In the genomic region with DNA sequence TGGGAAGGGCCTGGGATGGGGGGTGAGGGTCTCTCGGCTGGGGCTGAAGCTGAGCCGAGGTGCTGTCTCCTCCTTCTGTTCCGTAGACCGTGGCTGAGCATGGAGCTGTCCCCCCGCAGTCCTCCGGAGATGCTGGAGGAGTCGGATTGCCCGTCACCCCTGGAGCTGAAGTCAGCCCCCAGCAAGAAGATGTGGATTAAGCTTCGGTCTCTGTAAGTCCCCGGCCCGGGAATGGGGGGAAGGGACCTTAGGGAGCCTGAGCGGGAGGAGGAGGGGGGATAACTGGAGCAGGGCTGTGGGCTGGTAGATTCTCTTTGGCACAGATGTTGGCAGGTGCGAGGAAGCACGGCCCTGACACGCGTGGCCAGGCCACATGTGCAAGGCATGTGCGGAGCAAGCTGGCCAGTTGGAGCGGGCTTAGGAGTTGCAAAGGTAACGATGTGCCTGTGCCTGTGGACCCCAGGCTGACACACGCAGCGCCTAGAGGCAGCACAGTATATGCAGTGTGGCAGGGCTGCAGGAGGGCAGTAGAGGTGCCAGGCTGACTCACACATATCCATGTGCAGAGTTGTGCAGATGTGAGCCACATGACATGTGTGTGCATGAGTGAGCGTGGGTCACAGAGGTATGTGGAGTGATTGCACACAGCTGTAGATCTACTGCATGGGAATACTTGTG, we compare ENCODE assay signal across 9 cellular contexts. TPM values are rescaled to one million over a fixed set of nuclear protein-coding genes. Genes with fewer than 3 reads are reported as not detected.
A peak's percentile ranks its signal among the peaks of the same experiment; 100 is the strongest.
DNase-seq lines count a peak whose midpoint lies in the region; TF ChIP-seq lines count a peak whose summit lies in the region.
"Had no signal": no experiment of that assay in that cellular context is flagged by ENCODE, and none has a peak within 500 bp of the region (broad histone marks: within the 10 kb centered on the region; RNA-seq: fewer than 3 reads in every experiment).

No MANE protein-coding gene starts in this region.

- no peak overlapping the region for H3K27ac ChIP-seq in ACC112 (ENCODE audit: low read depth, low read length)
- no peak overlapping the region for H3K27ac ChIP-seq in adrenal gland

- H3K36me3 ChIP-seq in ACC112 (ENCODE audit: insufficient read depth, low read length), result no peaks in the 10 kb centered on the region
- no peaks in the 10 kb centered on the region for H3K36me3 ChIP-seq in adrenal gland (replicated peaks in 1 of 2)

- WGBS in adrenal gland, 4 donors, result 2 to 9% (median 6%) methylated on average over 15 to 22 of the region's 22 CpGs

- no peaks in the 10 kb centered on the region for H3K9me3 Mint-ChIP-seq in progenitor cell of endocrine pancreas (ENCODE audit: low read depth)

- no peak for TF ChIP-seq CTCF in fibroblast of the aortic adventitia (IDR thresholded peaks at IDR 0.05; ENCODE audit: insufficient read depth, low read length)
- no peak for TF ChIP-seq CTCF in progenitor cell of endocrine pancreas (IDR thresholded peaks at IDR 0.05; ENCODE audit: unreplicated experiment)
- TF ChIP-seq CTCF in adrenal gland (IDR thresholded peaks at IDR 0.05), result no peak

- H3K9me3 ChIP-seq in adrenal gland (replicated peaks in 1 of 3), result no peaks in the 10 kb centered on the region

- DNase-seq in HCEC 1CT (peak; percentile 15), fibroblast of the aortic adventitia (ENCODE audit: low read depth) (no peak), progenitor cell of endocrine pancreas (ENCODE audit: low spot score, unreplicated experiment) (no peak), NCI-H2171 (lab: John Stamatoyannopoulos, UW) (no peak), adrenal gland (no peak), NCI-H526 (lab: John Stamatoyannopoulos, UW) (no peak)
- DNase-seq in activated CD8-positive, alpha-beta memory T cell treated with anti-CD3 and anti-CD28 coated beads for 24 hours, result peak; percentile 74

- H3K27ac Mint-ChIP-seq in progenitor cell of endocrine pancreas, result peak overlapping the region; percentile 33

- H3K4me3 ChIP-seq in ACC112 (ENCODE audit: low read depth, low read length), result peak overlapping the region; percentile 69
- peak overlapping the region; percentile 33 for H3K4me3 ChIP-seq in fibroblast of the aortic adventitia (ENCODE audit: low read depth, low read length)
- H3K4me3 ChIP-seq in adrenal gland, result peak overlapping the region in 1 of 4 donors; percentile 38

- peaks cover 36% of the 10 kb centered on the region for H3K27me3 Mint-ChIP-seq in progenitor cell of endocrine pancreas

- H3K4me3 Mint-ChIP-seq in progenitor cell of endocrine pancreas (ENCODE audit: low read depth), result peak overlapping the region; percentile 73

- H2AFZ ChIP-seq in ACC112 (ENCODE audit: low read length, unreplicated experiment), result no peak overlapping the region

- H3K79me2 ChIP-seq in ACC112 (ENCODE audit: control insufficient read depth, insufficient read depth, low read length, unreplicated experiment), result no peaks in the 10 kb centered on the region

- no peak for TF ChIP-seq POLR2A in adrenal gland (IDR thresholded peaks at IDR 0.05)

- no peaks in the 10 kb centered on the region for H3K36me3 Mint-ChIP-seq in progenitor cell of endocrine pancreas (ENCODE audit: insufficient read depth)

- H3K4me1 ChIP-seq in ACC112 (ENCODE audit: control insufficient read depth, insufficient read depth, low read length, unreplicated experiment), result peaks cover 7% of the 10 kb centered on the region
- peaks cover 4 to 11% of the 10 kb centered on the region in 2 donors for H3K4me1 ChIP-seq in adrenal gland (replicated peaks in 1 of 2)

- H3K27me3 ChIP-seq in ACC112 (ENCODE audit: insufficient read depth, low read length) (peaks cover 99% of the 10 kb centered on the region), adrenal gland (peaks cover 11% of the 10 kb centered on the region)

- intact Hi-C loops in adrenal gland (cut with DNase I), result no loop called here

- peaks cover 6% of the 10 kb centered on the region for H3K4me1 Mint-ChIP-seq in progenitor cell of endocrine pancreas (ENCODE audit: low read depth)

RNA-seq across cellular contexts. Expression of a gene that starts 0.5 kb away (rescaled TPM):
- total RNA-seq in fibroblast of the aortic adventitia (ENCODE audit: low replicate concordance) (2.0 TPM in 1 of 2 replicates, not detected in the other), progenitor cell of endocrine pancreas (0.71 and 0.81 TPM in 2 replicates), adrenal gland (1 to 10 TPM in 7 of 8 donors, under 1 TPM in 1; 0.85 to 9.2 (median 5.3) TPM)
- 1 to 10 TPM; 3.6 to 9.8 (median 9.4) TPM for polyA plus RNA-seq in adrenal gland
- total RNA-seq: glomerular endothelial cell had no signal

RNA-seq across cellular contexts. Expression of a gene that starts 38.5 kb away (rescaled TPM):
- total RNA-seq in fibroblast of the aortic adventitia (ENCODE audit: low replicate concordance) (not detected in 2 replicates), progenitor cell of endocrine pancreas (22.1 and 22.3 TPM in 2 replicates), adrenal gland (1 to 10 TPM in 3 of 8 donors, under 1 TPM in 4, not detected in 1; 0.14 to 3.1 (median 0.78) TPM)
- 10 to 100 TPM in 1 of 3 donors, 1 to 10 TPM in 1, under 1 TPM in 1; 0.75 to 32.5 (median 1.6) TPM for polyA plus RNA-seq in adrenal gland
- total RNA-seq: glomerular endothelial cell had no signal

RNA-seq across cellular contexts. Expression of a gene that starts 52.4 kb away (rescaled TPM):
- not detected in 2 replicates for total RNA-seq in fibroblast of the aortic adventitia (ENCODE audit: low replicate concordance)
- not detected in 2 replicates for total RNA-seq in progenitor cell of endocrine pancreas
- 10 to 100 TPM; 10.1 to 61.4 (median 32.4) TPM for total RNA-seq in adrenal gland
- polyA plus RNA-seq in adrenal gland, result 10 to 100 TPM in 1 of 3 donors, 1 to 10 TPM in 2; 5.2 to 11.8 (median 6.8) TPM
- total RNA-seq: glomerular endothelial cell had no signal

Comparison
In these comparisons a context has a peak if more than half of its experiments do, and no peak if none do; other contexts are left out.
1. DNase-seq: peak in HCEC 1CT (single experiment) and activated CD8-positive, alpha-beta memory T cell treated with anti-CD3 and anti-CD28 coated beads for 24 hours (single experiment); none in fibroblast of the aortic adventitia (single experiment), progenitor cell of endocrine pancreas (single experiment), NCI-H2171 (single experiment), adrenal gland (0 of 7) and NCI-H526 (0 of 2).